In the genomic region with DNA sequence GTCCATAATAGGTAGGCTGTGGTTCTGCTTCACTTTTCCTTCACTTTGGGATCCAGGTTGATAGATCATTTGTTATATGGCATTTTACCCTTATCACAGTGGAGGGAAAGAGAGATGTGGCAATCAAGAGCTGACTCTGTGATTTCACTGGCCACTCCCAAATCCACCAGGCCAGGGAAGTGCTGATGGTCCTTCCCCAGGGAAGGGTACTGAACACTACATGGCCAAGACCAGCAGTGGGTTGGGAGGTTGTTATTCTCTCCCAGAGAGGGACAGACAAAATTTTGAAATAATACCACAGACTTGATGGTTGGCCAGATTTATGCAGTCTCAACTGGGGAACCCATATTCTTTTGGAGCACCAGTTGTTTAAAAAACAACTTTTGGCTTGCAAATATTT, we compare ENCODE assay signal across 21 cellular contexts.
"Had no signal": no experiment of that assay in that cellular context is flagged by ENCODE, and none has a peak within 500 bp of the region (broad histone marks: within the 10 kb centered on the region; RNA-seq: fewer than 3 reads in every experiment).

No MANE protein-coding gene starts in this region.

- DNase-seq: activated CD4-positive, alpha-beta T cell treated with anti-CD3 and anti-CD28 coated beads for 36 hours; activated CD4-positive, alpha-beta T cell treated with anti-CD3 and anti-CD28 coated beads, Interleukin-2, amount 50 U/mL, for 48 hours; activated gamma-delta T cell; amniotic stem cell; dermis blood vessel endothelial cell; effector memory CD4-positive, alpha-beta T cell; foreskin melanocyte; glutamatergic neuron; hypothalamus; islet precursor cell; left colon; SW 1271; T-helper 2 cell; testis had no signal

- ATAC-seq: activated CD4-positive, alpha-beta T cell treated with anti-CD3 and anti-CD28 coated beads for 36 hours; activated naive CD4-positive, alpha-beta T cell treated with anti-CD3 and anti-CD28 coated beads, Interleukin-2, amount 50 U/mL, for 72 hours; left colon; natural killer cell treated with Interleukin-12 subunit alpha and Interleukin-12 subunit beta and Interleukin-15 and Interleukin-18, amount 100 ng/mL, for 72 hours had no signal

- H3K36me3 ChIP-seq: cardiac muscle cell, esophagus muscularis mucosa, neutrophil had no signal

- H3K9me3 ChIP-seq: esophagus muscularis mucosa, neutrophil, testis had no signal

- H3K27me3 ChIP-seq: cardiac muscle cell, esophagus muscularis mucosa, neutrophil, testis had no signal

- H3K27ac ChIP-seq: cardiac muscle cell, esophagus muscularis mucosa, neutrophil, parathyroid adenoma, testis had no signal

- H3K4me3 ChIP-seq: cardiac muscle cell, esophagus muscularis mucosa, lung, testis had no signal

- H3K4me1 ChIP-seq: parathyroid adenoma, testis had no signal
